Comparison of ENCODE assay signal across 1 cellular context in the genomic region with DNA sequence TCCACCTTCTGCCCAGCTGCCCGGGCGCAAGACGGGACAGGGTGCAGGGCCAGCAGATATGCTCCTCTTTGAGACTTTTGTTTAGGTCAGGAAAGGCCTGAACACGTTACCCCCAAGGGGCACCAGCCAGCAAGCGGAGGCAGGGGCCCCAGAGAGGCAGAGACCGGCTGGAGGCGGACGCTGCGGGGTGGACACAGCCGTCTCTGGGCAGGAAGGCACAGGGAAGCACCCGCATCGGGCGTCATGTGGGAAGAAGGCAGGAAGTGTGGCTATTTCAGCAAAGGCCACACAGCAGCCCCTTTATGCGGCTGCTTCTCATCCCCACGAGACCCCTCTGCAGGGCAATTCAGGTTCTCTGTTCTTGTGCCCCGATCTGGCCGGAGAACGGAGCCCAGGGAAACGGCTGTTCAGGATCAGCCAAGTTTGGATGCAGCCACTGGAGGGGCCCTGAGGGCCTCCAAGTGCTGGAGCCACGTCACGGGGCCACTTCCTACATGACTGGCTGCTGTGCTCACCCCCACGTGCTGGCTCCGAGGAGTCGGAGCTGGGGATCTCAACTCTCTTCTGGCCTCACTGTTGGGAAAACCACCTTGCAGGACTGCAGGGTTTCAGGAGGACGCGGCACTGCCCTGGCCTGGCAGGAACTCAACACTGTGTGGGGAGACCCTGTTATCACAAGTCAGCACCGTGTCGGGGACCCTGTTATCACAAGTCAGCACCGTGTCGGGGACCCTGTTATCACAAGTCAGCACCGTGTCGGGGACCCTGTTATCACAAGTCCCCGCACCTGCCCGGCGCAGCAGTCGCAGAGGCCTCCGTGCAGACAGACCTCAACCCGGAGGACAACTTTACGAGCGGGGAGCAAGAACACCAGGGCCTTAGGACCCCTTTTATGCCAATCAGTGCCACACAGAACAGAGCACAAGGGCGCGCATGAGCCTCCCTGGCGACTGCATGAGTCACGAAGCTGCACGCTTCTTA.
TF ChIP-seq lines count a peak whose summit lies in the region.

No MANE protein-coding gene starts in this region.

TF ChIP-seq in K562, 482 proteins besides CTCF, POLR2A, EP300 and RAD21 (continued from another document and continues in another):
- TF ChIP-seq E2F8 (IDR thresholded peaks at IDR 0.05; ENCODE audit: low read depth, partially characterized antibody), result no peak
- TF ChIP-seq RBFOX2 (IDR thresholded peaks at IDR 0.05; ENCODE audit: low read depth, low read length), result no peak
- TF ChIP-seq MCM7 (IDR thresholded peaks at IDR 0.05), result no peak
- TF ChIP-seq SMAD4 (CRISPR knock-in tag; conservative IDR thresholded peaks at IDR 0.05), result peak; percentile 99
- 0 out of 2 replicates have a peak, but pooled peaks have one; percentile 62 for TF ChIP-seq FOXP1 (CRISPR knock-in tag; IDR thresholded peaks at IDR 0.05)
- TF ChIP-seq ZBTB8A (IDR thresholded peaks at IDR 0.05; ENCODE audit: partially characterized antibody), result no peak
- TF ChIP-seq ZNF696 (CRISPR knock-in tag; conservative IDR thresholded peaks at IDR 0.05), result no peak
- no peak for TF ChIP-seq FUS (optimal IDR thresholded peaks at IDR 0.05; ENCODE audit: low read depth, low read length)
- TF ChIP-seq PURB (CRISPR knock-in tag; IDR thresholded peaks at IDR 0.05; ENCODE audit: low read depth), result no peak
- TF ChIP-seq, protein P1, sequence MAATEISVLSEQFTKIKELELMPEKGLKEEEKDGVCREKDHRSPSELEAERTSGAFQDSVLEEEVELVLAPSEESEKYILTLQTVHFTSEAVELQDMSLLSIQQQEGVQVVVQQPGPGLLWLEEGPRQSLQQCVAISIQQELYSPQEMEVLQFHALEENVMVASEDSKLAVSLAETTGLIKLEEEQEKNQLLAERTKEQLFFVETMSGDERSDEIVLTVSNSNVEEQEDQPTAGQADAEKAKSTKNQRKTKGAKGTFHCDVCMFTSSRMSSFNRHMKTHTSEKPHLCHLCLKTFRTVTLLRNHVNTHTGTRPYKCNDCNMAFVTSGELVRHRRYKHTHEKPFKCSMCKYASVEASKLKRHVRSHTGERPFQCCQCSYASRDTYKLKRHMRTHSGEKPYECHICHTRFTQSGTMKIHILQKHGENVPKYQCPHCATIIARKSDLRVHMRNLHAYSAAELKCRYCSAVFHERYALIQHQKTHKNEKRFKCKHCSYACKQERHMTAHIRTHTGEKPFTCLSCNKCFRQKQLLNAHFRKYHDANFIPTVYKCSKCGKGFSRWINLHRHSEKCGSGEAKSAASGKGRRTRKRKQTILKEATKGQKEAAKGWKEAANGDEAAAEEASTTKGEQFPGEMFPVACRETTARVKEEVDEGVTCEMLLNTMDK (IDR thresholded peaks at IDR 0.05; ENCODE audit: borderline replicate concordance, insufficient read depth, low read depth, low read length, poor library complexity, severe bottlenecking), result no peak
- TF ChIP-seq SETDB1 (IDR thresholded peaks at IDR 0.05; ENCODE audit: low read length), result no peak
- no peak for TF ChIP-seq ZNF75A (CRISPR knock-in tag; IDR thresholded peaks at IDR 0.05)
- TF ChIP-seq TCFL5 (CRISPR knock-in tag; conservative IDR thresholded peaks at IDR 0.05), result no peak
- TF ChIP-seq POU5F1 (IDR thresholded peaks at IDR 0.05; ENCODE audit: borderline replicate concordance, low read depth, low read length, partially characterized antibody), result no peak
- no peak for TF ChIP-seq SNRNP70 (optimal IDR thresholded peaks at IDR 0.05; ENCODE audit: low read depth, low read length)
- TF ChIP-seq, protein P2, sequence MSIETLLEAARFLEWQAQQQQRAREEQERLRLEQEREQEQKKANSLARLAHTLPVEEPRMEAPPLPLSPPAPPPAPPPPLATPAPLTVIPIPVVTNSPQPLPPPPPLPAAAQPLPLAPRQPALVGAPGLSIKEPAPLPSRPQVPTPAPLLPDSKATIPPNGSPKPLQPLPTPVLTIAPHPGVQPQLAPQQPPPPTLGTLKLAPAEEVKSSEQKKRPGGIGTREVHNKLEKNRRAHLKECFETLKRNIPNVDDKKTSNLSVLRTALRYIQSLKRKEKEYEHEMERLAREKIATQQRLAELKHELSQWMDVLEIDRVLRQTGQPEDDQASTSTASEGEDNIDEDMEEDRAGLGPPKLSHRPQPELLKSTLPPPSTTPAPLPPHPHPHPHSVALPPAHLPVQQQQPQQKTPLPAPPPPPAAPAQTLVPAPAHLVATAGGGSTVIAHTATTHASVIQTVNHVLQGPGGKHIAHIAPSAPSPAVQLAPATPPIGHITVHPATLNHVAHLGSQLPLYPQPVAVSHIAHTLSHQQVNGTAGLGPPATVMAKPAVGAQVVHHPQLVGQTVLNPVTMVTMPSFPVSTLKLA (conservative IDR thresholded peaks at IDR 0.05), result peak; percentile 30 to 59; a peak in 1 of 4 replicates
- TF ChIP-seq, protein P3, sequence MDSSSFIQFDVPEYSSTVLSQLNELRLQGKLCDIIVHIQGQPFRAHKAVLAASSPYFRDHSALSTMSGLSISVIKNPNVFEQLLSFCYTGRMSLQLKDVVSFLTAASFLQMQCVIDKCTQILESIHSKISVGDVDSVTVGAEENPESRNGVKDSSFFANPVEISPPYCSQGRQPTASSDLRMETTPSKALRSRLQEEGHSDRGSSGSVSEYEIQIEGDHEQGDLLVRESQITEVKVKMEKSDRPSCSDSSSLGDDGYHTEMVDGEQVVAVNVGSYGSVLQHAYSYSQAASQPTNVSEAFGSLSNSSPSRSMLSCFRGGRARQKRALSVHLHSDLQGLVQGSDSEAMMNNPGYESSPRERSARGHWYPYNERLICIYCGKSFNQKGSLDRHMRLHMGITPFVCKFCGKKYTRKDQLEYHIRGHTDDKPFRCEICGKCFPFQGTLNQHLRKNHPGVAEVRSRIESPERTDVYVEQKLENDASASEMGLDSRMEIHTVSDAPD (CRISPR knock-in tag; IDR thresholded peaks at IDR 0.05), result no peak
- no peak for TF ChIP-seq MAFK (IDR thresholded peaks at IDR 0.05; ENCODE audit: low read length)
- 0 out of 2 replicates have a peak, but pooled peaks have one; percentile 28 for TF ChIP-seq SMAD3 (CRISPR knock-in tag; conservative IDR thresholded peaks at IDR 0.05)
- TF ChIP-seq FOXK1 (CRISPR knock-in tag; IDR thresholded peaks at IDR 0.05; ENCODE audit: borderline replicate concordance), result 0 out of 2 replicates have a peak, but pooled peaks have one; percentile 17
- TF ChIP-seq, protein P4, sequence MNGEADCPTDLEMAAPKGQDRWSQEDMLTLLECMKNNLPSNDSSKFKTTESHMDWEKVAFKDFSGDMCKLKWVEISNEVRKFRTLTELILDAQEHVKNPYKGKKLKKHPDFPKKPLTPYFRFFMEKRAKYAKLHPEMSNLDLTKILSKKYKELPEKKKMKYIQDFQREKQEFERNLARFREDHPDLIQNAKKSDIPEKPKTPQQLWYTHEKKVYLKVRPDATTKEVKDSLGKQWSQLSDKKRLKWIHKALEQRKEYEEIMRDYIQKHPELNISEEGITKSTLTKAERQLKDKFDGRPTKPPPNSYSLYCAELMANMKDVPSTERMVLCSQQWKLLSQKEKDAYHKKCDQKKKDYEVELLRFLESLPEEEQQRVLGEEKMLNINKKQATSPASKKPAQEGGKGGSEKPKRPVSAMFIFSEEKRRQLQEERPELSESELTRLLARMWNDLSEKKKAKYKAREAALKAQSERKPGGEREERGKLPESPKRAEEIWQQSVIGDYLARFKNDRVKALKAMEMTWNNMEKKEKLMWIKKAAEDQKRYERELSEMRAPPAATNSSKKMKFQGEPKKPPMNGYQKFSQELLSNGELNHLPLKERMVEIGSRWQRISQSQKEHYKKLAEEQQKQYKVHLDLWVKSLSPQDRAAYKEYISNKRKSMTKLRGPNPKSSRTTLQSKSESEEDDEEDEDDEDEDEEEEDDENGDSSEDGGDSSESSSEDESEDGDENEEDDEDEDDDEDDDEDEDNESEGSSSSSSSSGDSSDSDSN (IDR thresholded peaks at IDR 0.05; ENCODE audit: borderline replicate concordance in 1 of 2, low read depth in 2 of 2, low read length in 2 of 2), result no peak
- peak; percentile 52; the same call in 1 of the 2 replicates for TF ChIP-seq LEF1 (IDR thresholded peaks at IDR 0.05)
- TF ChIP-seq ZEB2 (IDR thresholded peaks at IDR 0.05), result peak; percentile 53; the same call in 1 of the 2 replicates
- TF ChIP-seq ZNF253 (CRISPR knock-in tag; conservative IDR thresholded peaks at IDR 0.05), result no peak
- TF ChIP-seq, protein P5, sequence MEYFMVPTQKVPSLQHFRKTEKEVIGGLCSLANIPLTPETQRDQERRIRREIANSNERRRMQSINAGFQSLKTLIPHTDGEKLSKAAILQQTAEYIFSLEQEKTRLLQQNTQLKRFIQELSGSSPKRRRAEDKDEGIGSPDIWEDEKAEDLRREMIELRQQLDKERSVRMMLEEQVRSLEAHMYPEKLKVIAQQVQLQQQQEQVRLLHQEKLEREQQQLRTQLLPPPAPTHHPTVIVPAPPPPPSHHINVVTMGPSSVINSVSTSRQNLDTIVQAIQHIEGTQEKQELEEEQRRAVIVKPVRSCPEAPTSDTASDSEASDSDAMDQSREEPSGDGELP (CRISPR knock-in tag; IDR thresholded peaks at IDR 0.05; ENCODE audit: borderline replicate concordance), result peak; percentile 79; the same call in 1 of the 2 replicates
- TF ChIP-seq, protein P6, sequence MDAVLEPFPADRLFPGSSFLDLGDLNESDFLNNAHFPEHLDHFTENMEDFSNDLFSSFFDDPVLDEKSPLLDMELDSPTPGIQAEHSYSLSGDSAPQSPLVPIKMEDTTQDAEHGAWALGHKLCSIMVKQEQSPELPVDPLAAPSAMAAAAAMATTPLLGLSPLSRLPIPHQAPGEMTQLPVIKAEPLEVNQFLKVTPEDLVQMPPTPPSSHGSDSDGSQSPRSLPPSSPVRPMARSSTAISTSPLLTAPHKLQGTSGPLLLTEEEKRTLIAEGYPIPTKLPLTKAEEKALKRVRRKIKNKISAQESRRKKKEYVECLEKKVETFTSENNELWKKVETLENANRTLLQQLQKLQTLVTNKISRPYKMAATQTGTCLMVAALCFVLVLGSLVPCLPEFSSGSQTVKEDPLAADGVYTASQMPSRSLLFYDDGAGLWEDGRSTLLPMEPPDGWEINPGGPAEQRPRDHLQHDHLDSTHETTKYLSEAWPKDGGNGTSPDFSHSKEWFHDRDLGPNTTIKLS (IDR thresholded peaks at IDR 0.05; ENCODE audit: borderline replicate concordance, low read depth), result peak; percentile 40; the same call in 1 of the 2 replicates
- TF ChIP-seq PML (IDR thresholded peaks at IDR 0.05; ENCODE audit: low read length), result peak; percentile 89
- TF ChIP-seq ZNF766 (CRISPR knock-in tag; conservative IDR thresholded peaks at IDR 0.05), result peak; percentile 94
- TF ChIP-seq PATZ1 (CRISPR knock-in tag; IDR thresholded peaks at IDR 0.05; ENCODE audit: borderline replicate concordance), result no peak
- no peak for TF ChIP-seq U2AF1 (optimal IDR thresholded peaks at IDR 0.05; ENCODE audit: low read depth, low read length)
- TF ChIP-seq, protein P7, sequence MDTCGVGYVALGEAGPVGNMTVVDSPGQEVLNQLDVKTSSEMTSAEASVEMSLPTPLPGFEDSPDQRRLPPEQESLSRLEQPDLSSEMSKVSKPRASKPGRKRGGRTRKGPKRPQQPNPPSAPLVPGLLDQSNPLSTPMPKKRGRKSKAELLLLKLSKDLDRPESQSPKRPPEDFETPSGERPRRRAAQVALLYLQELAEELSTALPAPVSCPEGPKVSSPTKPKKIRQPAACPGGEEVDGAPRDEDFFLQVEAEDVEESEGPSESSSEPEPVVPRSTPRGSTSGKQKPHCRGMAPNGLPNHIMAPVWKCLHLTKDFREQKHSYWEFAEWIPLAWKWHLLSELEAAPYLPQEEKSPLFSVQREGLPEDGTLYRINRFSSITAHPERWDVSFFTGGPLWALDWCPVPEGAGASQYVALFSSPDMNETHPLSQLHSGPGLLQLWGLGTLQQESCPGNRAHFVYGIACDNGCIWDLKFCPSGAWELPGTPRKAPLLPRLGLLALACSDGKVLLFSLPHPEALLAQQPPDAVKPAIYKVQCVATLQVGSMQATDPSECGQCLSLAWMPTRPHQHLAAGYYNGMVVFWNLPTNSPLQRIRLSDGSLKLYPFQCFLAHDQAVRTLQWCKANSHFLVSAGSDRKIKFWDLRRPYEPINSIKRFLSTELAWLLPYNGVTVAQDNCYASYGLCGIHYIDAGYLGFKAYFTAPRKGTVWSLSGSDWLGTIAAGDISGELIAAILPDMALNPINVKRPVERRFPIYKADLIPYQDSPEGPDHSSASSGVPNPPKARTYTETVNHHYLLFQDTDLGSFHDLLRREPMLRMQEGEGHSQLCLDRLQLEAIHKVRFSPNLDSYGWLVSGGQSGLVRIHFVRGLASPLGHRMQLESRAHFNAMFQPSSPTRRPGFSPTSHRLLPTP (IDR thresholded peaks at IDR 0.05; ENCODE audit: borderline replicate concordance, extremely low read depth, insufficient read length), result no peak
- TF ChIP-seq ZNF764 (CRISPR knock-in tag; IDR thresholded peaks at IDR 0.05; ENCODE audit: low read depth), result no peak
- no peak for TF ChIP-seq CHD2 (IDR thresholded peaks at IDR 0.05; ENCODE audit: low read depth, low read length)
- TF ChIP-seq ZNF431 (CRISPR knock-in tag; IDR thresholded peaks at IDR 0.05), result no peak
